ENCODE assay signal across 8 cellular contexts in the genomic region with DNA sequence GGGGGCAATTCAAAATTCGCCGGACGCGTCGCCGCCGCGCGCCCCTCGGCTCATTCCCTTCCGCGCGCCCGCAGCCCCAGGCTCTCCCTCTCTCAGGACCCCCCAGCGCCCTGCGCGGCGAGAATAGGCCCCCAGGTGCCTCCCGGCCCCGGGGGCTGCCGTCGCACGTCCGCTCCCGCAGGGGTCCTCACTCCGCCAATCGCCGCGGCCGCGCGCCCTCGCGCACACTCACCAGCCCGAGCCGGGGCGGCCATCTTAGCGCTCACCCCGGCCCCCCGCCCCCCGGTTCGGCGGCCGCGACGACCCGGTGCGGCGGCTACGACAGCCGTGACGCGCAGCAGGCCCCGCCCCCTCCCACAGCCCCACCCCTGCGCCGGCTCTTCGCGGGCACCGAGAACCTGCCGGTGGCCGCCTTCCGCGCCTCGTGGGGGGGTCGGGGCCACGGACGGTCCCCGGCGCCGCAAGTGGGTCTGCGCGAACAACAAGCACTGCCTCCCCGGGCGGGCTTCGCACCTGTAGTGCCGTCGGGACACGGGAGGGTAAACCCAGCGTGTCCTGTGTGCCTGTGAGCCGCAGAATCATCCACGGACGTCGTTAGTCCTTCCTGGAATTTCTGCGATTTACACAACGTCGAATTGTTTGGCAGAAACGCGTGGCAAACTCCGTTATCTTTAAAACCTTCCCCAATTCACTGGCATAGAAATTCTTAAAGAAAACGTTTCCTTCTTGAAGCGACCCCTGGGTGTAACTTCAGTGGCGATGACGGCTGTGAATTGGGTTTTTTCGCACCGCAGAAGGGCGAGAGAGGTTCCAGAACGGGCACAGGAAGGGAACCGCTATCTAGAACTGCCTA. TPM values are rescaled to one million over a fixed set of nuclear protein-coding genes. Genes with fewer than 3 reads are reported as not detected.
DNase-seq lines count a peak whose midpoint lies in the region; ATAC-seq and TF ChIP-seq lines count a peak whose summit lies in the region.

No MANE protein-coding gene starts in this region.

- H3K36me3 Mint-ChIP-seq in activated T-cell treated with anti-CD3 and anti-CD28 coated beads, Interleukin-2, amount 50 U/mL, for 72 hours (ENCODE audit: insufficient read depth in 2 of 2): peaks cover 4 to 6% of the 10 kb centered on the region in 2 donors

- H3K4me3 Mint-ChIP-seq in activated T-cell treated with anti-CD3 and anti-CD28 coated beads, Interleukin-2, amount 50 U/mL, for 72 hours: peak overlapping the region; percentile 89 to 91

- H3K4me2 ChIP-seq in neural cell (ENCODE audit: low read length): no peak overlapping the region

- TF ChIP-seq RAD21 in neural cell (conservative IDR thresholded peaks at IDR 0.05): no peak

- H4K20me1 ChIP-seq in neural cell (ENCODE audit: insufficient read depth): no peaks in the 10 kb centered on the region

- no peaks in the 10 kb centered on the region for H3K9me3 ChIP-seq in neural cell (ENCODE audit: low read length)

- no peak for TF ChIP-seq CTCF in fibroblast of mammary gland (conservative IDR thresholded peaks at IDR 0.05; ENCODE audit: control insufficient read depth, insufficient read depth, low read depth, low read length)
- TF ChIP-seq CTCF in neural cell (IDR thresholded peaks at IDR 0.05; ENCODE audit: poor library complexity, severe bottlenecking): no peak

- no peaks in the 10 kb centered on the region for H3K36me3 ChIP-seq in neural cell (ENCODE audit: insufficient read depth, low read length)

- peaks cover 14% of the 10 kb centered on the region for H3K27me3 ChIP-seq in neural cell (ENCODE audit: insufficient read depth, low read depth, low read length)

- H3K4me3 ChIP-seq in fibroblast of mammary gland (ENCODE audit: control insufficient read depth, low read depth, low read length) (peak overlapping the region; percentile 43), neural cell (ENCODE audit: low read length) (peak overlapping the region; percentile 92)

- H3K4me1 Mint-ChIP-seq in activated T-cell treated with anti-CD3 and anti-CD28 coated beads, Interleukin-2, amount 50 U/mL, for 72 hours (ENCODE audit: low read depth): peaks cover 70% of the 10 kb centered on the region

- H3K27ac Mint-ChIP-seq in activated T-cell treated with anti-CD3 and anti-CD28 coated beads, Interleukin-2, amount 50 U/mL, for 72 hours: peak overlapping the region; percentile 23

- peaks cover 3% of the 10 kb centered on the region for H3F3A ChIP-seq in neural cell (ENCODE audit: insufficient read depth, low read length, poor library complexity, severe bottlenecking)

- peaks cover 6% of the 10 kb centered on the region for H3K79me2 ChIP-seq in neural cell (replicated peaks; ENCODE audit: insufficient read depth, low read length)

- H3K9ac ChIP-seq in neural cell (ENCODE audit: low read length): peak overlapping the region; percentile 76

- peak; percentile 17 for TF ChIP-seq EP300 in neural cell (conservative IDR thresholded peaks at IDR 0.05; ENCODE audit: poor library complexity, severe bottlenecking)

- peak; percentile 44 for DNase-seq in DMS114 treated with DMSO at 0.1 percent for 48 hours (lab: John Stamatoyannopoulos, UW; ENCODE audit: unreplicated experiment)
- DNase-seq in NCI-H2196 (lab: John Stamatoyannopoulos, UW; ENCODE audit: unreplicated experiment): peak; percentile 68
- peak; percentile 80 to 82 for DNase-seq in activated T-cell treated with anti-CD3 and anti-CD28 coated beads, Interleukin-2, amount 50 U/mL, for 72 hours
- DNase-seq in fibroblast of mammary gland (ENCODE audit: low read depth): no peak
- peak; percentile 60 for DNase-seq in stimulated activated naive CD4-positive, alpha-beta T cell treated with Interleukin-2 at 50 U/mL for 16 hours (lab: John Stamatoyannopoulos, UW)
- no peak for DNase-seq in inferior parietal cortex (ENCODE audit: extremely low spot score)
- DNase-seq in GM19240 (ENCODE audit: insufficient read length, low spot score): no peak

- ATAC-seq in activated T-cell treated with anti-CD3 and anti-CD28 coated beads, Interleukin-2, amount 50 U/mL, for 72 hours (replicated peaks in 1 of 2): peak; percentile 89 to 91

- no peaks in the 10 kb centered on the region for H3K27me3 Mint-ChIP-seq in activated T-cell treated with anti-CD3 and anti-CD28 coated beads, Interleukin-2, amount 50 U/mL, for 72 hours (ENCODE audit: low read depth)

- H3K9me2 ChIP-seq in neural cell (ENCODE audit: insufficient read depth, low read length): no peaks in the 10 kb centered on the region

- peak overlapping the region; percentile 68 for H2AFZ ChIP-seq in neural cell (ENCODE audit: low read depth, low read length)

- peak overlapping the region; percentile 47 for H3K27ac ChIP-seq in neural cell (ENCODE audit: low read length)

- peaks cover 1 to 2% of the 10 kb centered on the region in 2 donors for H3K9me3 Mint-ChIP-seq in activated T-cell treated with anti-CD3 and anti-CD28 coated beads, Interleukin-2, amount 50 U/mL, for 72 hours

TF ChIP-seq in neural cell, 6 proteins besides CTCF, POLR2A, EP300 and RAD21:
- TF ChIP-seq MXI1 (conservative IDR thresholded peaks at IDR 0.05; ENCODE audit: poor library complexity, severe bottlenecking): peak; percentile 40
- peak; percentile 43 for TF ChIP-seq TAF1 (IDR thresholded peaks at IDR 0.05; ENCODE audit: low read depth)
- TF ChIP-seq, protein P1, sequence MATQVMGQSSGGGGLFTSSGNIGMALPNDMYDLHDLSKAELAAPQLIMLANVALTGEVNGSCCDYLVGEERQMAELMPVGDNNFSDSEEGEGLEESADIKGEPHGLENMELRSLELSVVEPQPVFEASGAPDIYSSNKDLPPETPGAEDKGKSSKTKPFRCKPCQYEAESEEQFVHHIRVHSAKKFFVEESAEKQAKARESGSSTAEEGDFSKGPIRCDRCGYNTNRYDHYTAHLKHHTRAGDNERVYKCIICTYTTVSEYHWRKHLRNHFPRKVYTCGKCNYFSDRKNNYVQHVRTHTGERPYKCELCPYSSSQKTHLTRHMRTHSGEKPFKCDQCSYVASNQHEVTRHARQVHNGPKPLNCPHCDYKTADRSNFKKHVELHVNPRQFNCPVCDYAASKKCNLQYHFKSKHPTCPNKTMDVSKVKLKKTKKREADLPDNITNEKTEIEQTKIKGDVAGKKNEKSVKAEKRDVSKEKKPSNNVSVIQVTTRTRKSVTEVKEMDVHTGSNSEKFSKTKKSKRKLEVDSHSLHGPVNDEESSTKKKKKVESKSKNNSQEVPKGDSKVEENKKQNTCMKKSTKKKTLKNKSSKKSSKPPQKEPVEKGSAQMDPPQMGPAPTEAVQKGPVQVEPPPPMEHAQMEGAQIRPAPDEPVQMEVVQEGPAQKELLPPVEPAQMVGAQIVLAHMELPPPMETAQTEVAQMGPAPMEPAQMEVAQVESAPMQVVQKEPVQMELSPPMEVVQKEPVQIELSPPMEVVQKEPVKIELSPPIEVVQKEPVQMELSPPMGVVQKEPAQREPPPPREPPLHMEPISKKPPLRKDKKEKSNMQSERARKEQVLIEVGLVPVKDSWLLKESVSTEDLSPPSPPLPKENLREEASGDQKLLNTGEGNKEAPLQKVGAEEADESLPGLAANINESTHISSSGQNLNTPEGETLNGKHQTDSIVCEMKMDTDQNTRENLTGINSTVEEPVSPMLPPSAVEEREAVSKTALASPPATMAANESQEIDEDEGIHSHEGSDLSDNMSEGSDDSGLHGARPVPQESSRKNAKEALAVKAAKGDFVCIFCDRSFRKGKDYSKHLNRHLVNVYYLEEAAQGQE (IDR thresholded peaks at IDR 0.05; ENCODE audit: borderline replicate concordance): no peak
- TF ChIP-seq EZH2 (IDR thresholded peaks at IDR 0.05; ENCODE audit: borderline replicate concordance, insufficient read depth, low read length, poor library complexity, severe bottlenecking): no peak
- TF ChIP-seq SMC3 (conservative IDR thresholded peaks at IDR 0.05; ENCODE audit: poor library complexity): peak; percentile 7
- TF ChIP-seq POLR2AphosphoS5 (IDR thresholded peaks at IDR 0.05): peak; percentile 27

RNA-seq across cellular contexts. Expression of a gene that starts 2.5 kb away (rescaled TPM):
- total RNA-seq in activated T-cell treated with anti-CD3 and anti-CD28 coated beads, Interleukin-2, amount 50 U/mL, for 72 hours: 10 to 100 TPM in 1 of 2 donors, 1 to 10 TPM in 1; 8.4 to 12.0 TPM
- polyA plus RNA-seq in neural cell: 3.2 and 3.7 TPM in 2 replicates
- 6.8 TPM in 2 replicates for polyA minus RNA-seq in neural cell

Comparison
In these comparisons a context has a peak if more than half of its experiments do, and no peak if none do; other contexts are left out.
1. DNase-seq: peak in DMS114 treated with DMSO at 0.1 percent for 48 hours (single experiment), NCI-H2196 (single experiment), activated T-cell treated with anti-CD3 and anti-CD28 coated beads, Interleukin-2, amount 50 U/mL, for 72 hours (2 of 2) and stimulated activated naive CD4-positive, alpha-beta T cell treated with Interleukin-2 at 50 U/mL for 16 hours (single experiment); none in fibroblast of mammary gland (single experiment), inferior parietal cortex (single experiment) and GM19240 (single experiment).